In the genomic region with DNA sequence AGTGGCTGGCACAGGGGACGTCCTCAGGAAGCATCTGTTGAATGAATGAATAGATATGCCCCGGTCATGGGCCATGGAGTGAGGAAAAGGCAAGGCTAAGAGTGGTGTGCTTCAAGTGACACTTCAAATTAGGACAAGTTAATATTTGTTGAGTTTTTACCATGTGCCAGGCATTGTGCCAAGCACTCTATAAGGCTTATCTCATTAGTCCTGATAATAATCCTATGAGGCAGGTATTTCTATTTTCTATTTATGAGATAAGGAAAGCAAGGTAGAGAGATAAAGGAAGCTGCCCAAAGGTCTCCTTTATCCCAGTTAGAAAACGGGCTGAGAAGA, we compare ENCODE assay signal across 2 cellular contexts.
TF ChIP-seq lines count a peak whose summit lies in the region.

No MANE protein-coding gene starts in this region.

TF ChIP-seq in A549, 52 proteins besides CTCF, POLR2A, EP300 and RAD21:
- TF ChIP-seq ZNF302 (CRISPR knock-in tag; IDR thresholded peaks at IDR 0.05) (no peak), KDM5A (IDR thresholded peaks at IDR 0.05) (no peak), ZC3H11A (IDR thresholded peaks at IDR 0.05) (no peak), ZFP36 (IDR thresholded peaks at IDR 0.05; ENCODE audit: borderline replicate concordance, partially characterized antibody) (no peak), CEBPB (IDR thresholded peaks at IDR 0.05) (no peak), RFX5 (IDR thresholded peaks at IDR 0.05) (no peak), MAZ (IDR thresholded peaks at IDR 0.05; ENCODE audit: borderline replicate concordance, low read depth, low read length) (no peak)
- TF ChIP-seq, protein P1, sequence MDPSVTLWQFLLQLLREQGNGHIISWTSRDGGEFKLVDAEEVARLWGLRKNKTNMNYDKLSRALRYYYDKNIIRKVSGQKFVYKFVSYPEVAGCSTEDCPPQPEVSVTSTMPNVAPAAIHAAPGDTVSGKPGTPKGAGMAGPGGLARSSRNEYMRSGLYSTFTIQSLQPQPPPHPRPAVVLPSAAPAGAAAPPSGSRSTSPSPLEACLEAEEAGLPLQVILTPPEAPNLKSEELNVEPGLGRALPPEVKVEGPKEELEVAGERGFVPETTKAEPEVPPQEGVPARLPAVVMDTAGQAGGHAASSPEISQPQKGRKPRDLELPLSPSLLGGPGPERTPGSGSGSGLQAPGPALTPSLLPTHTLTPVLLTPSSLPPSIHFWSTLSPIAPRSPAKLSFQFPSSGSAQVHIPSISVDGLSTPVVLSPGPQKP (IDR thresholded peaks at IDR 0.05; ENCODE audit: low read depth, low read length) = no peak
- TF ChIP-seq, protein P2, sequence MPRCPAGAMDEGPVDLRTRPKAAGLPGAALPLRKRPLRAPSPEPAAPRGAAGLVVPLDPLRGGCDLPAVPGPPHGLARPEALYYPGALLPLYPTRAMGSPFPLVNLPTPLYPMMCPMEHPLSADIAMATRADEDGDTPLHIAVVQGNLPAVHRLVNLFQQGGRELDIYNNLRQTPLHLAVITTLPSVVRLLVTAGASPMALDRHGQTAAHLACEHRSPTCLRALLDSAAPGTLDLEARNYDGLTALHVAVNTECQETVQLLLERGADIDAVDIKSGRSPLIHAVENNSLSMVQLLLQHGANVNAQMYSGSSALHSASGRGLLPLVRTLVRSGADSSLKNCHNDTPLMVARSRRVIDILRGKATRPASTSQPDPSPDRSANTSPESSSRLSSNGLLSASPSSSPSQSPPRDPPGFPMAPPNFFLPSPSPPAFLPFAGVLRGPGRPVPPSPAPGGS (IDR thresholded peaks at IDR 0.05) = no peak
- TF ChIP-seq, protein P3, sequence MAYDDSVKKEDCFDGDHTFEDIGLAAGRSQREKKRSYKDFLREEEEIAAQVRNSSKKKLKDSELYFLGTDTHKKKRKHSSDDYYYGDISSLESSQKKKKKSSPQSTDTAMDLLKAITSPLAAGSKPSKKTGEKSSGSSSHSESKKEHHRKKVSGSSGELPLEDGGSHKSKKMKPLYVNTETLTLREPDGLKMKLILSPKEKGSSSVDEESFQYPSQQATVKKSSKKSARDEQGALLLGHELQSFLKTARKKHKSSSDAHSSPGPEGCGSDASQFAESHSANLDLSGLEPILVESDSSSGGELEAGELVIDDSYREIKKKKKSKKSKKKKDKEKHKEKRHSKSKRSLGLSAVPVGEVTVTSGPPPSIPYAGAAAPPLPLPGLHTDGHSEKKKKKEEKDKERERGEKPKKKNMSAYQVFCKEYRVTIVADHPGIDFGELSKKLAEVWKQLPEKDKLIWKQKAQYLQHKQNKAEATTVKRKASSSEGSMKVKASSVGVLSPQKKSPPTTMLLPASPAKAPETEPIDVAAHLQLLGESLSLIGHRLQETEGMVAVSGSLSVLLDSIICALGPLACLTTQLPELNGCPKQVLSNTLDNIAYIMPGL (CRISPR knock-in tag; IDR thresholded peaks at IDR 0.05; ENCODE audit: borderline replicate concordance) = no peak

TF ChIP-seq in SK-N-SH, 30 proteins besides CTCF, POLR2A, EP300 and RAD21:
- TF ChIP-seq, protein P4, sequence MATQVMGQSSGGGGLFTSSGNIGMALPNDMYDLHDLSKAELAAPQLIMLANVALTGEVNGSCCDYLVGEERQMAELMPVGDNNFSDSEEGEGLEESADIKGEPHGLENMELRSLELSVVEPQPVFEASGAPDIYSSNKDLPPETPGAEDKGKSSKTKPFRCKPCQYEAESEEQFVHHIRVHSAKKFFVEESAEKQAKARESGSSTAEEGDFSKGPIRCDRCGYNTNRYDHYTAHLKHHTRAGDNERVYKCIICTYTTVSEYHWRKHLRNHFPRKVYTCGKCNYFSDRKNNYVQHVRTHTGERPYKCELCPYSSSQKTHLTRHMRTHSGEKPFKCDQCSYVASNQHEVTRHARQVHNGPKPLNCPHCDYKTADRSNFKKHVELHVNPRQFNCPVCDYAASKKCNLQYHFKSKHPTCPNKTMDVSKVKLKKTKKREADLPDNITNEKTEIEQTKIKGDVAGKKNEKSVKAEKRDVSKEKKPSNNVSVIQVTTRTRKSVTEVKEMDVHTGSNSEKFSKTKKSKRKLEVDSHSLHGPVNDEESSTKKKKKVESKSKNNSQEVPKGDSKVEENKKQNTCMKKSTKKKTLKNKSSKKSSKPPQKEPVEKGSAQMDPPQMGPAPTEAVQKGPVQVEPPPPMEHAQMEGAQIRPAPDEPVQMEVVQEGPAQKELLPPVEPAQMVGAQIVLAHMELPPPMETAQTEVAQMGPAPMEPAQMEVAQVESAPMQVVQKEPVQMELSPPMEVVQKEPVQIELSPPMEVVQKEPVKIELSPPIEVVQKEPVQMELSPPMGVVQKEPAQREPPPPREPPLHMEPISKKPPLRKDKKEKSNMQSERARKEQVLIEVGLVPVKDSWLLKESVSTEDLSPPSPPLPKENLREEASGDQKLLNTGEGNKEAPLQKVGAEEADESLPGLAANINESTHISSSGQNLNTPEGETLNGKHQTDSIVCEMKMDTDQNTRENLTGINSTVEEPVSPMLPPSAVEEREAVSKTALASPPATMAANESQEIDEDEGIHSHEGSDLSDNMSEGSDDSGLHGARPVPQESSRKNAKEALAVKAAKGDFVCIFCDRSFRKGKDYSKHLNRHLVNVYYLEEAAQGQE (IDR thresholded peaks at IDR 0.05; ENCODE audit: low read depth, low read length) = no peak
- TF ChIP-seq FOXJ3 (CRISPR knock-in tag; IDR thresholded peaks at IDR 0.05) = peak; percentile 64; the same call in 1 of the 2 replicates
- no peak for TF ChIP-seq EZH2phosphoT487 (IDR thresholded peaks at IDR 0.05; ENCODE audit: borderline replicate concordance, low read depth)
- TF ChIP-seq JUND (IDR thresholded peaks at IDR 0.05) = no peak
- no peak for TF ChIP-seq RXRA (IDR thresholded peaks at IDR 0.05; ENCODE audit: borderline replicate concordance, low read depth)
- 0 out of 2 replicates have a peak, but pooled peaks have one; percentile 4 for TF ChIP-seq GATA2 (CRISPR knock-in tag; IDR thresholded peaks at IDR 0.05)
- TF ChIP-seq NRF1 (IDR thresholded peaks at IDR 0.05; ENCODE audit: low read depth, low read length) = no peak
- TF ChIP-seq MXI1 (IDR thresholded peaks at IDR 0.05; ENCODE audit: low read depth, low read length) = peak; percentile 44; the same call in 1 of the 2 replicates
